Comparison of ENCODE assay signal across 15 cellular contexts in genomic region chr13:23739597-23739996, GRCh38.
DNase-seq lines count a peak whose midpoint lies in the region; ATAC-seq, FAIRE-seq and TF ChIP-seq lines count a peak whose summit lies in the region.
"Had no signal": no experiment of that assay in that cellular context is flagged by ENCODE, and none has a peak within 500 bp of the region (broad histone marks: within the 10 kb centered on the region; RNA-seq: fewer than 3 reads in every experiment).

No MANE protein-coding gene starts in this region.

- H3K4me1 ChIP-seq in left ventricle myocardium inferior (peaks cover 11% of the 10 kb centered on the region), upper lobe of right lung (peaks cover 12% of the 10 kb centered on the region), HepG2 (ENCODE audit: insufficient read depth, low read length) (peaks cover 36% of the 10 kb centered on the region)
- H3K4me1 ChIP-seq: ascending aorta, SJCRH30 had no signal

- H3K4me1 Mint-ChIP-seq in HFFc6 (ENCODE audit: low read depth) = peaks cover 16% of the 10 kb centered on the region
- H3K4me1 Mint-ChIP-seq: CD14-positive monocyte, memory B cell had no signal

- H2AFZ ChIP-seq in HepG2 (ENCODE audit: low read length) = no peak overlapping the region

- no peak overlapping the region for H3K4me3 ChIP-seq in left ventricle myocardium inferior
- H3K4me3 ChIP-seq in upper lobe of right lung = no peak overlapping the region
- H3K4me3 ChIP-seq in HepG2 (replicated peaks in 1 of 3; ENCODE audit: insufficient read depth in 1 of 3, low read depth in 2 of 3, low read length in 3 of 3) = no peak overlapping the region
- H3K4me3 ChIP-seq: ascending aorta, SJCRH30 had no signal

- TF ChIP-seq CTCF in left ventricle myocardium inferior (IDR thresholded peaks at IDR 0.05; ENCODE audit: borderline replicate concordance) (no peak), upper lobe of right lung (IDR thresholded peaks at IDR 0.05) (no peak), HFFc6 (IDR thresholded peaks at IDR 0.05) (no peak), HepG2 (CRISPR knock-in tag; IDR thresholded peaks at IDR 0.05) (no peak)

- no peaks in the 10 kb centered on the region for H3K79me2 ChIP-seq in HepG2 (ENCODE audit: insufficient read depth, low read length)

- H4K20me1 ChIP-seq in HepG2 (ENCODE audit: insufficient read depth, low read length) = no peaks in the 10 kb centered on the region

- no peak overlapping the region for H3K9ac ChIP-seq in HepG2 (ENCODE audit: insufficient read depth, low read depth, low read length)

- H3K4me3 Mint-ChIP-seq in HFFc6 = no peak overlapping the region
- H3K4me3 Mint-ChIP-seq: CD14-positive monocyte, memory B cell had no signal

- H3K4me2 ChIP-seq in HepG2 (ENCODE audit: low read depth, low read length) = no peak overlapping the region

- H3K9me3 ChIP-seq in left ventricle myocardium inferior (replicated peaks) = no peaks in the 10 kb centered on the region
- no peaks in the 10 kb centered on the region for H3K9me3 ChIP-seq in upper lobe of right lung
- H3K9me3 ChIP-seq in HepG2 (ENCODE audit: low read length) = no peaks in the 10 kb centered on the region
- H3K9me3 ChIP-seq: ascending aorta had no signal

- DNase-seq in Right ventricle myocardium inferior (ENCODE audit: missing footprints) (no peak), left cardiac atrium (no peak), NCI-H748 treated with DMSO at 0.1 percent for 48 hours (lab: John Stamatoyannopoulos, UW) (peak; percentile 95), left ventricle myocardium inferior (no peak), upper lobe of right lung (no peak), occipital lobe (lab: John Stamatoyannopoulos, UW) (no peak), HFFc6 (no peak), HepG2 (ENCODE audit: low spot score) (no peak)
- DNase-seq: activated effector memory CD4-positive, alpha-beta T cell treated with anti-CD3 and anti-CD28 coated beads, Interleukin-2, amount 50 U/mL, for 16 hours; NCI-H1930; SJCRH30 had no signal

- intact Hi-C loops in Right ventricle myocardium inferior (cut with DNase I) = no loop called here
- intact Hi-C loops in left cardiac atrium (cut with DNase I) = no loop called here
- intact Hi-C loops in left ventricle myocardium inferior (cut with micrococcal nuclease) = no loop called here
- intact Hi-C loops in upper lobe of right lung (cut with DNase I) = no loop called here
- intact Hi-C loops in HepG2 (cut with micrococcal nuclease; ENCODE audit: unreplicated experiment) = no loop called here

- H3K27ac ChIP-seq in left ventricle myocardium inferior (replicated peaks) (peak overlapping the region; percentile 39), upper lobe of right lung (no peak overlapping the region), HepG2 (ENCODE audit: extremely low read length, insufficient read depth, low read length) (no peak overlapping the region)
- H3K27ac ChIP-seq: ascending aorta, SJCRH30 had no signal

- TF ChIP-seq POLR2A in HepG2 (IDR thresholded peaks at IDR 0.05; ENCODE audit: insufficient read depth in 1 of 2, low read depth in 2 of 2, low read length in 2 of 2) = no peak

- no peaks in the 10 kb centered on the region for H3K36me3 Mint-ChIP-seq in HFFc6 (ENCODE audit: low read depth)
- H3K36me3 Mint-ChIP-seq: CD14-positive monocyte had no signal

- no peak for FAIRE-seq in HepG2 (lab: Jason Lieb, UNC)

- POLR2A ChIA-PET in HepG2 (lab: Yijun Ruan, JAX) = no interaction called here

- ATAC-seq in Right ventricle myocardium inferior (peak; percentile 67), left cardiac atrium (no peak), upper lobe of right lung (peak; percentile 78), HepG2 (no peak)
- ATAC-seq: activated CD4-positive, CD25-positive, alpha-beta regulatory T cell treated with anti-CD3 and anti-CD28 coated beads, Interleukin-2, amount 50 U/mL, for 24 hours had no signal

- no TSS peak for BruUV-seq in HepG2 (replicated peaks; lab: Mats Ljungman, UMichigan)

- TF ChIP-seq EP300 in HepG2 (IDR thresholded peaks at IDR 0.05; ENCODE audit: low read depth in 2 of 2, low read length in 2 of 2) (no peak), HepG2 (CRISPR knock-in tag; IDR thresholded peaks at IDR 0.05; ENCODE audit: borderline replicate concordance) (no peak)

- no peaks in the 10 kb centered on the region for H3K36me3 ChIP-seq in left ventricle myocardium inferior
- no peaks in the 10 kb centered on the region for H3K36me3 ChIP-seq in upper lobe of right lung
- H3K36me3 ChIP-seq in HepG2 (replicated peaks in 1 of 2; ENCODE audit: control insufficient read depth in 1 of 2, insufficient read depth in 2 of 2, low read length in 2 of 2) = no peaks in the 10 kb centered on the region
- H3K36me3 ChIP-seq: ascending aorta, SJCRH30 had no signal

- H3K27ac Mint-ChIP-seq in HFFc6 = no peak overlapping the region
- H3K27ac Mint-ChIP-seq: CD14-positive monocyte, memory B cell had no signal

- in situ Hi-C loops in HepG2 (cut with HindIII; ENCODE audit: extremely low pct_ligation_motif_present, low pct_unique_long_range_greater_than_20kb) = no loop called here

- no peaks in the 10 kb centered on the region for H3K9me3 Mint-ChIP-seq in HFFc6
- H3K9me3 Mint-ChIP-seq: memory B cell had no signal

- 100% methylated on average over 1 of the region's 3 CpGs for WGBS in HepG2 (ENCODE audit: low lambda C conversion rate)

- H3K27me3 ChIP-seq in left ventricle myocardium inferior (ENCODE audit: low read depth) (no peaks in the 10 kb centered on the region), upper lobe of right lung (no peaks in the 10 kb centered on the region), HepG2 (ENCODE audit: control insufficient read depth in 1 of 2, insufficient read depth in 2 of 2, low read length in 2 of 2) (no peaks in the 10 kb centered on the region)
- H3K27me3 ChIP-seq: ascending aorta, SJCRH30 had no signal

- CTCF ChIA-PET in HepG2 (lab: Yijun Ruan, JAX; ENCODE audit: low intra/inter-chr PET ratio, low total read pairs) = no interaction called here

- no peaks in the 10 kb centered on the region for H3K27me3 Mint-ChIP-seq in HFFc6 (ENCODE audit: insufficient read depth)
- H3K27me3 Mint-ChIP-seq: memory B cell had no signal

- no peak for TF ChIP-seq RAD21 in HepG2 (CRISPR knock-in tag; IDR thresholded peaks at IDR 0.05)

TF ChIP-seq in HepG2, 621 proteins besides CTCF, POLR2A, EP300 and RAD21:
- TF ChIP-seq NFKBIZ (CRISPR knock-in tag; IDR thresholded peaks at IDR 0.05) (no peak), MAX (IDR thresholded peaks at IDR 0.05) (no peak), ZNF121 (CRISPR knock-in tag; IDR thresholded peaks at IDR 0.05) (no peak), ISX (CRISPR knock-in tag; conservative IDR thresholded peaks at IDR 0.05) (no peak)
TF ChIP-seq in HepG2: peak in this region for 0.

Comparison
In these comparisons a context has a peak if more than half of its experiments do, and no peak if none do; other contexts are left out.
1. ATAC-seq: peak in Right ventricle myocardium inferior (single experiment) and upper lobe of right lung (single experiment); none in left cardiac atrium (0 of 2) and HepG2 (single experiment).